8 cellular contexts compared by ENCODE assay signal in the genomic region with DNA sequence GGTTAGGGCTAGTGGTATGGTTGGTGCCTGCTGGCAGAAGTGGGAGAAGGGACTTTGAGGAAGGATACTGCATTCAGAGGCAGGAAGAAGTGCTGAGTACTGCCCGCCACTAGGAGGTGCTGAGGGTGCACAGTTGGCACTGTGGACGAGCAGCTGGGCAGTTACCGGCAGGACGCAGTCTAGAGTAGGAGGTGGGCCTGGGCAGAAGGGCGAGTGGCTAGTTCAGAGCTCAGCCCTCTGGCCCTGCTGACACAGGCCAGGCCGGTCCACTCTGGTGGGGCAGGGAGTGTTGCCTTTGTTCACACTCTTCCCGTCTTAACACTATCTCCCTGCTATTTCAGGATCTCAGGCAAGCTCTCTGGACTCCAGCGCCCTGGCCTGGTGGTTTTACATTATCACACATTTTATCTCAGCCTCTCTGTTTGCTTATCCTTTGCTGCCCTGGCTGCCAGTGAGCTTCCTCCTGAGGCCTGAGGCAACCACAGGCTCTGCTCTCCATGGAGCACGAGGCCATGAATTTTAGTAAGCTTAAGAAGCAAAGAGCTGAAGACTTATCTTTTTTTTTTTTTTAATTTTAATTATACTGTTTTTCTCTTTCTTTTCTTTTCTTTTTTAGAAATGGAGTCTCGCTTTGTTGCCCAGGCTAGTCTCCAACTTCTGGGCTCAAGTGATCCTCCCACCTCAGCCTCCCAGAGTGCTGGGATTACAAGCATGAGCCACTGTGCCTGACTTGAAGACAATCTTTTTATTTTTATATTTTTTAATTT. TPM values are rescaled to one million over a fixed set of nuclear protein-coding genes. Genes with fewer than 3 reads are reported as not detected.
DNase-seq lines count a peak whose midpoint lies in the region; ATAC-seq and TF ChIP-seq lines count a peak whose summit lies in the region.

No MANE protein-coding gene starts in this region.

- H3K27ac Mint-ChIP-seq in progenitor cell of endocrine pancreas, result peak overlapping the region; percentile 92

- intact Hi-C loops in ascending aorta (cut with DNase I), result loop anchor here (2.0 kb wide), 1 partner anchor 31 kb away; a partner anchor contains a TSS
- intact Hi-C loops in right cardiac atrium (cut with DNase I), result loop anchor here in 1 of 4 donors (10.0 kb wide), 1 partner anchor 129 kb away; a partner anchor contains a TSS

- H3K36me3 Mint-ChIP-seq in progenitor cell of endocrine pancreas (ENCODE audit: insufficient read depth), result peaks cover 22% of the 10 kb centered on the region

- H3K4me1 Mint-ChIP-seq in progenitor cell of endocrine pancreas (ENCODE audit: low read depth), result peaks cover 6% of the 10 kb centered on the region

- no peak overlapping the region for H3K4me3 Mint-ChIP-seq in progenitor cell of endocrine pancreas (ENCODE audit: low read depth)

- no peaks in the 10 kb centered on the region for H3K27me3 Mint-ChIP-seq in progenitor cell of endocrine pancreas

- 27% methylated on average over 10 of the region's 10 CpGs for WGBS in right cardiac atrium

- no peaks in the 10 kb centered on the region for H3K9me3 ChIP-seq in SJSA1 (replicated peaks)
- no peaks in the 10 kb centered on the region for H3K9me3 ChIP-seq in ascending aorta
- H3K9me3 ChIP-seq in right cardiac atrium (ENCODE audit: control insufficient read depth, low read length), result no peaks in the 10 kb centered on the region

- H3K9me3 Mint-ChIP-seq in progenitor cell of endocrine pancreas (ENCODE audit: low read depth), result no peaks in the 10 kb centered on the region

- H3K27me3 ChIP-seq in SJSA1 (replicated peaks) (no peaks in the 10 kb centered on the region), ascending aorta (no peaks in the 10 kb centered on the region), right cardiac atrium (ENCODE audit: control insufficient read depth, insufficient read depth) (no peaks in the 10 kb centered on the region)

- TF ChIP-seq CTCF in ascending aorta (IDR thresholded peaks at IDR 0.05) (peak; percentile 72 to 81 (median 72)), progenitor cell of endocrine pancreas (IDR thresholded peaks at IDR 0.05; ENCODE audit: unreplicated experiment) (peak; percentile 92)

- peak; percentile 85 for DNase-seq in ELR (ENCODE audit: low read depth)
- peak; percentile 63 for DNase-seq in M059J (ENCODE audit: low read depth)
- DNase-seq in SJSA1 (ENCODE audit: low read depth in 1 of 2, low spot score in 2 of 2), result peak; percentile 49 to 71
- DNase-seq in ascending aorta (ENCODE audit: low spot score in 2 of 2), result peak; percentile 13 to 84
- peak; percentile 82 to 90 (median 90) for DNase-seq in right cardiac atrium
- DNase-seq in progenitor cell of endocrine pancreas (ENCODE audit: low spot score, unreplicated experiment), result peak; percentile 74

- H3K36me3 ChIP-seq in SJSA1 (peaks cover 61% of the 10 kb centered on the region), ascending aorta (peaks cover 52 to 69% of the 10 kb centered on the region in 2 donors)

- ATAC-seq in right cardiac atrium (peak; percentile 95), GM18873 (IDR thresholded peaks at IDR 0.05; ENCODE audit: low FRiP score, unreplicated experiment) (no peak), GM21526 (IDR thresholded peaks at IDR 0.05; ENCODE audit: low FRiP score, unreplicated experiment) (no peak)

- H3K4me1 ChIP-seq in SJSA1 (replicated peaks) (no peaks in the 10 kb centered on the region), ascending aorta (no peaks in the 10 kb centered on the region), right cardiac atrium (ENCODE audit: control insufficient read depth, insufficient read depth, low read length) (no peaks in the 10 kb centered on the region)

- H3K4me3 ChIP-seq in SJSA1 (no peak overlapping the region), ascending aorta (no peak overlapping the region), right cardiac atrium (ENCODE audit: low read length) (no peak overlapping the region)

- no peak overlapping the region for H3K27ac ChIP-seq in SJSA1
- peak overlapping the region; percentile 54 to 67 for H3K27ac ChIP-seq in ascending aorta
- peak overlapping the region; percentile 71 for H3K27ac ChIP-seq in right cardiac atrium (ENCODE audit: low read length)

RNA-seq across cellular contexts. Expression of a gene that starts 26.9 kb away (rescaled TPM):
- total RNA-seq in M059J (2014; rRNA removed; shearing (Covaris generic)), result 10.7 and 11.5 TPM in 2 replicates
- 10.4 and 17.2 TPM in 2 replicates for total RNA-seq in SJSA1 (2014; rRNA removed; shearing (Covaris generic))
- total RNA-seq in ascending aorta, result 24.6 TPM
- total RNA-seq in right cardiac atrium, result 10 to 100 TPM; 25.1 to 27.8 (median 26.5) TPM
- 18.8 TPM for polyA plus RNA-seq in right cardiac atrium
- 20.4 and 20.6 TPM in 2 replicates for total RNA-seq in progenitor cell of endocrine pancreas

RNA-seq across cellular contexts. Expression of a gene that starts 27.1 kb away (rescaled TPM):
- 11.1 and 23.8 TPM in 2 replicates for total RNA-seq in M059J (2014; rRNA removed; shearing (Covaris generic))
- 24.9 and 29.6 TPM in 2 replicates for total RNA-seq in SJSA1 (2014; rRNA removed; shearing (Covaris generic))
- total RNA-seq in ascending aorta (150 TPM), right cardiac atrium (10 to 100 TPM; 50.9 to 61.9 (median 53.2) TPM), progenitor cell of endocrine pancreas (125 and 140 TPM in 2 replicates)
- polyA plus RNA-seq in right cardiac atrium, result 31.3 TPM

RNA-seq across cellular contexts. Expression of a gene that starts 31.5 kb away (rescaled TPM):
- total RNA-seq in M059J (2014; rRNA removed; shearing (Covaris generic)), result 32.8 and 43.9 TPM in 2 replicates
- total RNA-seq in SJSA1 (2014; rRNA removed; shearing (Covaris generic)), result 49.0 and 53.9 TPM in 2 replicates
- total RNA-seq in ascending aorta, result 21.2 TPM
- total RNA-seq in right cardiac atrium, result 10 to 100 TPM; 50.5 to 53.7 (median 52.0) TPM
- polyA plus RNA-seq in right cardiac atrium, result 20.8 TPM
- total RNA-seq in progenitor cell of endocrine pancreas, result 81.4 and 86.3 TPM in 2 replicates

Comparison
In these comparisons a context has a peak if more than half of its experiments do, and no peak if none do; other contexts are left out.
1. ATAC-seq: peak in right cardiac atrium (2 of 2); none in GM18873 (single experiment) and GM21526 (single experiment).
2. Peak in every context shown above with its lines, with median percentiles within 50 percentile points of each other: DNase-seq.